ENCODE assay signal across 28 cellular contexts in the genomic region with DNA sequence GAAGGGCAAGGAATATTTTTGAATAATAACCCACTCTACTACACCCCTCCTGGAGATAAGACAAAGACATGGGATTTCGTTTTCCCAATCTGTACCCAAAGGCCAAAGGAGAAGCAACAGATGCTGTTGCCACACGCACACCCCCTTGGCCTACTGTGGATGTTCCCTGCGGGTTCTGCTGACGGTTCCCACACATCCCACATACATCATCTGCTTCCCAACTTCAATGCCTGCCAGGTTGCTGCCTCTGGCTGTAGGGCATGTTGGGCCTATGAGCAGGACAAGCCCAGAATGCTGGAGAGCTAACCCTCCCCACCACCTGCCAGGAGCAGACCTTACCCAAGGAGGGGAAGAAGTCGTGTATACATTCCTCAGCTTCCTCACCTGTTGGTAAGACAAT. TPM values are rescaled to one million over a fixed set of nuclear protein-coding genes. Genes with fewer than 3 reads are reported as not detected.
DNase-seq lines count a peak whose midpoint lies in the region; FAIRE-seq and TF ChIP-seq lines count a peak whose summit lies in the region.
"Had no signal": no experiment of that assay in that cellular context is flagged by ENCODE, and none has a peak within 500 bp of the region (broad histone marks: within the 10 kb centered on the region; RNA-seq: fewer than 3 reads in every experiment).

No MANE protein-coding gene starts in this region.

- H3K9me3 Mint-ChIP-seq in endothelial cell (ENCODE audit: unreplicated experiment) = no peaks in the 10 kb centered on the region

- no peaks in the 10 kb centered on the region for H3K79me1 ChIP-seq in neuronal stem cell (ENCODE audit: low read depth, low read length)

- peak; percentile 72 for FAIRE-seq in urothelium cell line (lab: Jason Lieb, UNC)
- FAIRE-seq: A549, GM12878, GM12892, GM18507 had no signal

- no peak overlapping the region for H3K4ac ChIP-seq in neuronal stem cell (ENCODE audit: low read length)

- H2BK12ac ChIP-seq in neuronal stem cell (ENCODE audit: low read length) = no peak overlapping the region

- no peak overlapping the region for H4K91ac ChIP-seq in neuronal stem cell (ENCODE audit: low read depth, low read length, poor library complexity)

- no peak overlapping the region for H3K9ac ChIP-seq in neuronal stem cell (ENCODE audit: low read depth, low read length, poor library complexity)
- H3K9ac ChIP-seq: BLaER1 had no signal

- H3K36me3 Mint-ChIP-seq in endothelial cell (ENCODE audit: low read depth, unreplicated experiment) = peaks cover 5% of the 10 kb centered on the region
- H3K36me3 Mint-ChIP-seq: CD14-positive monocyte; CD4-positive, alpha-beta memory T cell; CD4-positive, CD25-positive, alpha-beta regulatory T cell; CD8-positive, alpha-beta memory T cell had no signal

- H3K27me3 Mint-ChIP-seq in endothelial cell (ENCODE audit: unreplicated experiment) = peaks cover 12% of the 10 kb centered on the region

- no peak overlapping the region for H2BK120ac ChIP-seq in neuronal stem cell (ENCODE audit: low read depth, low read length)

- peak overlapping the region; percentile 14 for H3K14ac ChIP-seq in neuronal stem cell (ENCODE audit: low read length)

- no peaks in the 10 kb centered on the region for H3K9me3 ChIP-seq in neuronal stem cell (replicated peaks in 1 of 2; ENCODE audit: control insufficient read depth in 2 of 2, insufficient read depth in 1 of 2, low read depth in 1 of 2, low read length in 2 of 2)
- H3K9me3 ChIP-seq: A549, BE2C, BLaER1 had no signal

- no peaks in the 10 kb centered on the region for H3K4me1 ChIP-seq in neuronal stem cell (ENCODE audit: control insufficient read depth in 2 of 2, insufficient read depth in 1 of 2, low read depth in 1 of 2, low read length in 2 of 2)
- H3K4me1 ChIP-seq: A549, BLaER1 had no signal

- H4K8ac ChIP-seq in neuronal stem cell (ENCODE audit: low read depth, low read length) = no peak overlapping the region

- H2AK5ac ChIP-seq in neuronal stem cell (ENCODE audit: low read depth, low read length) = no peak overlapping the region

- no CpG with 5 or more reads among the region's 5 CpGs for WGBS in neuronal stem cell (ENCODE audit: extremely low coverage in 2 of 2, insufficient read length in 2 of 2, insufficient replicate concordance in 1 of 2), 2 donors

- peaks cover 14% of the 10 kb centered on the region for H3K4me1 Mint-ChIP-seq in endothelial cell (ENCODE audit: unreplicated experiment)
- H3K4me1 Mint-ChIP-seq: CD14-positive monocyte; CD4-positive, alpha-beta memory T cell; CD4-positive, CD25-positive, alpha-beta regulatory T cell; CD8-positive, alpha-beta memory T cell had no signal

- no peak overlapping the region for H3K4me3 Mint-ChIP-seq in endothelial cell (ENCODE audit: unreplicated experiment)
- H3K4me3 Mint-ChIP-seq: CD14-positive monocyte; CD4-positive, alpha-beta memory T cell; CD4-positive, CD25-positive, alpha-beta regulatory T cell; CD8-positive, alpha-beta memory T cell had no signal

- H2BK5ac ChIP-seq in neuronal stem cell (ENCODE audit: low read length) = no peak overlapping the region

- no peak overlapping the region for H3K27ac ChIP-seq in neuronal stem cell (replicated peaks; ENCODE audit: low read length)
- H3K27ac ChIP-seq: 22Rv1, A549, BLaER1 had no signal

- peaks cover 0 to 2% (median under 1%) of the 10 kb centered on the region in 3 experiments for H3K27me3 ChIP-seq in neuronal stem cell (ENCODE audit: control insufficient read depth in 3 of 3, insufficient read depth in 3 of 3, low read depth in 1 of 3, low read length in 3 of 3)
- H3K27me3 ChIP-seq: BE2C, BLaER1 had no signal

- H3K4me3 ChIP-seq in neuronal stem cell (ENCODE audit: low read length in 2 of 2) = no peak overlapping the region
- H3K4me3 ChIP-seq: A549, BLaER1, GM12878 had no signal

- H2AFZ ChIP-seq in neuronal stem cell (ENCODE audit: low read length) = no peak overlapping the region

- no peak for TF ChIP-seq CTCF in endothelial cell (IDR thresholded peaks at IDR 0.05; ENCODE audit: unreplicated experiment)

- H3K27ac Mint-ChIP-seq in endothelial cell (ENCODE audit: unreplicated experiment) = peak overlapping the region; percentile 13
- H3K27ac Mint-ChIP-seq: CD14-positive monocyte; CD4-positive, alpha-beta memory T cell; CD4-positive, CD25-positive, alpha-beta regulatory T cell had no signal

- DNase-seq in Ammon's horn (ENCODE audit: low spot score) = peak; percentile 36
- DNase-seq in endothelial cell (ENCODE audit: low spot score) = no peak
- DNase-seq in neuronal stem cell (ENCODE audit: low spot score) = no peak
- no peak for DNase-seq in urothelium cell line (ENCODE audit: low spot score)
- DNase-seq in activated T-cell treated with anti-CD3 and anti-CD28 coated beads, Interleukin-2, amount 50 U/mL, for 48 hours = no peak
- no peak for DNase-seq in T-helper 9 cell
- no peak for DNase-seq in hepatic stellate cell (ENCODE audit: low spot score)
- DNase-seq: AML-193; BE2C; C1 segment of cervical spinal cord; CD4-positive, alpha-beta memory T cell; CD4-positive, CD25-positive, alpha-beta regulatory T cell; CD8-positive, alpha-beta memory T cell; COR-L47; DMS 273 treated with DMSO at 0.1 percent for 48 hours; DMS153; DMS53; DMS79; DND-41; EL; GDM1 had no signal

- H3K4me2 ChIP-seq in neuronal stem cell (ENCODE audit: insufficient read depth, low read length, poor library complexity, severe bottlenecking) = no peak overlapping the region
- H3K4me2 ChIP-seq: A549, BLaER1 had no signal

- H2BK15ac ChIP-seq in neuronal stem cell (ENCODE audit: low read length) = no peak overlapping the region

- H3K18ac ChIP-seq in neuronal stem cell (ENCODE audit: low read length) = peak overlapping the region; percentile 11

- no peaks in the 10 kb centered on the region for H3K36me3 ChIP-seq in neuronal stem cell (replicated peaks in 1 of 2; ENCODE audit: control insufficient read depth in 2 of 2, insufficient read depth in 2 of 2, low read length in 2 of 2)
- H3K36me3 ChIP-seq: BE2C, BLaER1 had no signal

- no peak overlapping the region for H3K23ac ChIP-seq in neuronal stem cell (ENCODE audit: low read depth, low read length, poor library complexity)

RNA-seq across cellular contexts. Expression of gene RBFOX2, which starts 13.6 kb away (rescaled TPM):
- total RNA-seq in endothelial cell (ENCODE audit: unreplicated experiment) = 228 TPM
- polyA plus RNA-seq in neuronal stem cell (2013, experiment 1 of 2) = 133 TPM
- polyA plus RNA-seq in neuronal stem cell (2013, experiment 2 of 2) = 132 TPM
- polyA plus RNA-seq: CD14-positive monocyte had no signal
